22 cellular contexts compared by ENCODE assay signal in the genomic region with DNA sequence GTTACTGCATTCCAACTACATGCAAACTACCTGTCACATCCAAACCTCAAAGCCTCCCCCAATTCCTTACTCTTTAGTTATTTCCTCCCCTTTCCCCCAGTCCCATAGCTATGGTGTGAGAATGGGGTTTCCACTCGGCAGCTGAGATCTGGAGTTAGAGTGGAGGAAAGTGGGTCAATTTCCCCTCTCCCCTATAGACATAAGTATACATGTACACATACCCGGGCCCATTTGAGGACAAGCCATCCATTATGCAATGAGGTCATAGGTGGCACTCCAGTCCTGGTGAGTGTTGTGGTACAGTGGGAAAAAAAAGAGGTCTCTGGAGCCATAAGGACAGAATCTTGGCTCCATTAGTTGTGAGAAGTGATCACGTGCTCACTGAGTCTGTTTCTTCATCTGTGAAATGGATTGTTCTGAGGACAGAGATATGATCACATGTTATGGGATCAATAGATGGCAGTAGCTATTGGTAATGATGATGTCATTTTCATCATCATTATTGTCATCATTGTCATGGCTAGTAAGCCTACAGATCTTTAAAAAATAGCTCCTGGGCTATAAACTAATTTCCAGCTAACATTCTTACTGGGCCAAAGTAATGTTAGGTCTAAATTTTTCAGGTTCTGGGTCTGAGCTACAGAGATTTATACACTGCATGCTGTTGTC.
"Had no signal": no experiment of that assay in that cellular context is flagged by ENCODE, and none has a peak within 500 bp of the region (broad histone marks: within the 10 kb centered on the region; RNA-seq: fewer than 3 reads in every experiment).

No MANE protein-coding gene starts in this region.

- H3K36me3 Mint-ChIP-seq: activated naive CD4-positive, alpha-beta T cell treated with anti-CD3 and anti-CD28 coated beads, Interleukin-2, amount 50 U/mL, for 24 hours; natural killer cell treated with Interleukin-12 subunit alpha and Interleukin-12 subunit beta and Interleukin-15 and Interleukin-18, amount 100 ng/mL, for 72 hours had no signal

- DNase-seq: activated B cell treated with CpG ODN at 0.5 μM for 24 hours; activated CD4-positive, alpha-beta T cell treated with anti-CD3 and anti-CD28 coated beads, Interleukin-2, amount 50 U/mL, for 4 hours; activated CD8-positive, alpha-beta memory T cell treated with anti-CD3 and anti-CD28 coated beads for 24 hours; activated gamma-delta T cell; activated naive CD8-positive, alpha-beta T cell treated with anti-CD3 and anti-CD28 coated beads, Interleukin-2, amount 50 U/mL, for 24 hours; amygdala; caudate nucleus; endodermal cell; left cardiac atrium; left ventricle myocardium superior; mucosa of descending colon; stimulated activated CD4-positive, alpha-beta T cell treated with anti-CD3 and anti-CD28 coated beads, Interleukin-15, amount 100 ng/mL, for 24 hours; stimulated activated CD4-positive, alpha-beta T cell treated with anti-CD3 and anti-CD28 coated beads, Interleukin-2, amount 100 ng/mL, for 24 hours; stimulated activated naive CD4-positive, alpha-beta T cell; SW 1271; testis; transverse colon had no signal

- H3K9me3 Mint-ChIP-seq: activated B cell treated with CpG ODN at 0.5 μM for 24 hours; activated naive CD4-positive, alpha-beta T cell treated with anti-CD3 and anti-CD28 coated beads, Interleukin-2, amount 50 U/mL, for 24 hours; activated naive CD8-positive, alpha-beta T cell treated with anti-CD3 and anti-CD28 coated beads, Interleukin-2, amount 50 U/mL, for 24 hours; endodermal cell; natural killer cell treated with Interleukin-12 subunit alpha and Interleukin-12 subunit beta and Interleukin-15 and Interleukin-18, amount 100 ng/mL, for 72 hours had no signal

- H3K27me3 Mint-ChIP-seq: activated B cell treated with CpG ODN at 0.5 μM for 24 hours; activated naive CD8-positive, alpha-beta T cell treated with anti-CD3 and anti-CD28 coated beads, Interleukin-2, amount 50 U/mL, for 24 hours; natural killer cell treated with Interleukin-12 subunit alpha and Interleukin-12 subunit beta and Interleukin-15 and Interleukin-18, amount 100 ng/mL, for 72 hours had no signal

- H3K27ac ChIP-seq: right atrium auricular region, testis, transverse colon had no signal

- ATAC-seq: activated naive CD8-positive, alpha-beta T cell treated with anti-CD3 and anti-CD28 coated beads, Interleukin-2, amount 50 U/mL, for 24 hours; left cardiac atrium; left ventricle myocardium superior had no signal

- H3K27ac Mint-ChIP-seq: activated B cell treated with CpG ODN at 0.5 μM for 24 hours; activated naive CD4-positive, alpha-beta T cell treated with anti-CD3 and anti-CD28 coated beads, Interleukin-2, amount 50 U/mL, for 24 hours; activated naive CD8-positive, alpha-beta T cell treated with anti-CD3 and anti-CD28 coated beads, Interleukin-2, amount 50 U/mL, for 24 hours; endodermal cell had no signal

- H3K4me3 Mint-ChIP-seq: activated B cell treated with CpG ODN at 0.5 μM for 24 hours; activated naive CD4-positive, alpha-beta T cell treated with anti-CD3 and anti-CD28 coated beads, Interleukin-2, amount 50 U/mL, for 24 hours; activated naive CD8-positive, alpha-beta T cell treated with anti-CD3 and anti-CD28 coated beads, Interleukin-2, amount 50 U/mL, for 24 hours; endodermal cell; natural killer cell treated with Interleukin-12 subunit alpha and Interleukin-12 subunit beta and Interleukin-15 and Interleukin-18, amount 100 ng/mL, for 72 hours had no signal

- FAIRE-seq: frontal cortex, keratinocyte had no signal

- H3K4me1 ChIP-seq: testis, transverse colon had no signal

- H3K4me3 ChIP-seq: mucosa of descending colon, right atrium auricular region, testis, transverse colon had no signal

- H3K4me1 Mint-ChIP-seq: activated B cell treated with CpG ODN at 0.5 μM for 24 hours; activated naive CD4-positive, alpha-beta T cell treated with anti-CD3 and anti-CD28 coated beads, Interleukin-2, amount 50 U/mL, for 24 hours; activated naive CD8-positive, alpha-beta T cell treated with anti-CD3 and anti-CD28 coated beads, Interleukin-2, amount 50 U/mL, for 24 hours had no signal

- H3K9me3 ChIP-seq: mucosa of descending colon, right atrium auricular region, testis, transverse colon had no signal

- H3K36me3 ChIP-seq: right atrium auricular region, transverse colon had no signal

- H3K27me3 ChIP-seq: right atrium auricular region, testis, transverse colon had no signal
